Comparison of ENCODE assay signal across 8 cellular contexts in genomic region chr17:76266244-76266938, GRCh38. TPM values are rescaled to one million over a fixed set of nuclear protein-coding genes. Genes with fewer than 3 reads are reported as not detected.
A peak's percentile ranks its signal among the peaks of the same experiment; 100 is the strongest.
DNase-seq lines count a peak whose midpoint lies in the region; ATAC-seq and TF ChIP-seq lines count a peak whose summit lies in the region.

No MANE protein-coding gene starts in this region.

- POLR2A ChIA-PET in BJ (lab: Charles Lee): interaction anchor here (0.7 kb wide), 1 partner anchor 10 kb away, joined by 3 read pairs; no protein-coding TSS in a partner anchor

- no peak for TF ChIP-seq CTCF in BJ (IDR thresholded peaks at IDR 0.05; ENCODE audit: insufficient read depth, low read depth, low read length)

- no peak for DNase-seq in BJ (ENCODE audit: low read depth)
- DNase-seq in HT-29 (ENCODE audit: low spot score): peak; percentile 37
- peak in 1 of 2 donors; percentile 62 for DNase-seq in activated naive CD4-positive, alpha-beta T cell treated with anti-CD3 and anti-CD28 coated beads, Interleukin-2, amount 50 U/mL, for 72 hours (ENCODE audit: low spot score in 2 of 2)
- DNase-seq in NCI-H748 treated with DMSO at 0.1 percent for 48 hours (lab: John Stamatoyannopoulos, UW): no peak
- no peak for DNase-seq in 8988T
- DNase-seq in LoVo (ENCODE audit: low spot score): no peak

- peak overlapping the region; percentile 98 for H3K4me3 Mint-ChIP-seq in stimulated activated memory B cell treated with anti-CD40 and anti-IgM and Interleukin-4, amounts not matched to agents 10 μg/mL and 1 μg/mL and 100 μg/mL, for 72 hours

- H3K9me3 Mint-ChIP-seq in activated naive CD4-positive, alpha-beta T cell treated with anti-CD3 and anti-CD28 coated beads, Interleukin-2, amount 50 U/mL, for 72 hours: no peaks in the 10 kb centered on the region
- no peaks in the 10 kb centered on the region for H3K9me3 Mint-ChIP-seq in stimulated activated memory B cell treated with anti-CD40 and anti-IgM and Interleukin-4, amounts not matched to agents 10 μg/mL and 1 μg/mL and 100 μg/mL, for 72 hours

- H3K36me3 Mint-ChIP-seq in activated naive CD4-positive, alpha-beta T cell treated with anti-CD3 and anti-CD28 coated beads, Interleukin-2, amount 50 U/mL, for 72 hours: peaks cover 20 to 58% of the 10 kb centered on the region in 2 donors
- H3K36me3 Mint-ChIP-seq in stimulated activated memory B cell treated with anti-CD40 and anti-IgM and Interleukin-4, amounts not matched to agents 10 μg/mL and 1 μg/mL and 100 μg/mL, for 72 hours: peaks cover 21% of the 10 kb centered on the region

- CTCF ChIA-PET in BJ (lab: Yijun Ruan, JAX): interaction anchor here (0.6 to 2.1 kb wide), 6 partner anchors 13 to 291 kb away, joined by 3 to 7 read pairs (median 4); no protein-coding TSS in a partner anchor

- H3K4me3 ChIP-seq in BJ (ENCODE audit: low read depth, low read length): peak overlapping the region; percentile 80
- peak overlapping the region; percentile 81 for H3K4me3 ChIP-seq in iPS-18c (ENCODE audit: insufficient read depth, low read depth, low read length)

- no peak for ATAC-seq in activated naive CD4-positive, alpha-beta T cell treated with anti-CD3 and anti-CD28 coated beads, Interleukin-2, amount 50 U/mL, for 72 hours
- no peak for ATAC-seq in stimulated activated memory B cell treated with anti-CD40 and anti-IgM and Interleukin-4, amounts not matched to agents 10 μg/mL and 1 μg/mL and 100 μg/mL, for 72 hours

- no peaks in the 10 kb centered on the region for H3K9me3 ChIP-seq in iPS-18c (ENCODE audit: control insufficient read depth, insufficient read depth, low read length)

- H3K27me3 ChIP-seq in BJ (ENCODE audit: control insufficient read depth, insufficient read depth, low read length): no peaks in the 10 kb centered on the region

- H3K27ac Mint-ChIP-seq in activated naive CD4-positive, alpha-beta T cell treated with anti-CD3 and anti-CD28 coated beads, Interleukin-2, amount 50 U/mL, for 72 hours: peak overlapping the region; percentile 98 to 100
- H3K27ac Mint-ChIP-seq in stimulated activated memory B cell treated with anti-CD40 and anti-IgM and Interleukin-4, amounts not matched to agents 10 μg/mL and 1 μg/mL and 100 μg/mL, for 72 hours: peak overlapping the region; percentile 80

- no peaks in the 10 kb centered on the region for H3K27me3 Mint-ChIP-seq in stimulated activated memory B cell treated with anti-CD40 and anti-IgM and Interleukin-4, amounts not matched to agents 10 μg/mL and 1 μg/mL and 100 μg/mL, for 72 hours

- H3K4me1 Mint-ChIP-seq in stimulated activated memory B cell treated with anti-CD40 and anti-IgM and Interleukin-4, amounts not matched to agents 10 μg/mL and 1 μg/mL and 100 μg/mL, for 72 hours: peaks cover 71% of the 10 kb centered on the region

- peaks cover 7% of the 10 kb centered on the region for H3K36me3 ChIP-seq in BJ (ENCODE audit: control insufficient read depth, insufficient read depth, low read length)

RNA-seq across cellular contexts. Expression of gene UBALD2, which starts 1.2 kb away (rescaled TPM):
- polyA plus RNA-seq in BJ (2011; rRNA removed): 35.0 and 50.7 TPM in 2 replicates
- polyA minus RNA-seq in BJ (2011; rRNA and poly(A)+ RNA removed): 11.0 and 11.6 TPM in 2 replicates
- 63.7 and 72.5 TPM in 2 replicates for total RNA-seq in HT-29 (2014; rRNA removed; shearing (Covaris generic))
- total RNA-seq in activated naive CD4-positive, alpha-beta T cell treated with anti-CD3 and anti-CD28 coated beads, Interleukin-2, amount 50 U/mL, for 72 hours: 100 to 1,000 TPM; 262 to 294 TPM

RNA-seq across cellular contexts. Expression of gene RNF157, which starts 26.1 kb away (rescaled TPM):
- polyA plus RNA-seq in BJ (2011; rRNA removed): 0.13 and 0.50 TPM in 2 replicates
- 0.09 and 0.51 TPM in 2 replicates for polyA minus RNA-seq in BJ (2011; rRNA and poly(A)+ RNA removed)
- 1.3 and 3.9 TPM in 2 replicates for total RNA-seq in HT-29 (2014; rRNA removed; shearing (Covaris generic))
- total RNA-seq in activated naive CD4-positive, alpha-beta T cell treated with anti-CD3 and anti-CD28 coated beads, Interleukin-2, amount 50 U/mL, for 72 hours: 10 to 100 TPM; 22.0 to 35.1 TPM

RNA-seq across cellular contexts. Expression of gene QRICH2, which starts 41.7 kb away (rescaled TPM):
- 2.1 and 3.4 TPM in 2 replicates for polyA plus RNA-seq in BJ (2011; rRNA removed)
- polyA minus RNA-seq in BJ (2011; rRNA and poly(A)+ RNA removed): 6.0 and 6.5 TPM in 2 replicates
- total RNA-seq in HT-29 (2014; rRNA removed; shearing (Covaris generic)): 0.05 and 0.18 TPM in 2 replicates
- total RNA-seq in activated naive CD4-positive, alpha-beta T cell treated with anti-CD3 and anti-CD28 coated beads, Interleukin-2, amount 50 U/mL, for 72 hours: 1 to 10 TPM in 1 of 2 donors, under 1 TPM in 1; 0.46 to 1.8 TPM
